8 cellular contexts compared by ENCODE assay signal in genomic region chr1:33036051-33036525, GRCh38. TPM values are rescaled to one million over a fixed set of nuclear protein-coding genes. Genes with fewer than 3 reads are reported as not detected.
DNase-seq lines count a peak whose midpoint lies in the region; ATAC-seq and TF ChIP-seq lines count a peak whose summit lies in the region.

No MANE protein-coding gene starts in this region.

- peak overlapping the region; percentile 89 for H3K27ac Mint-ChIP-seq in activated CD8-positive, alpha-beta memory T cell treated with anti-CD3 and anti-CD28 coated beads, Interleukin-2, amount 10 ng/mL, durations not matched to agents 7 days and 5 days

- H3K27ac ChIP-seq in Panc1 (ENCODE audit: low read length) (peak overlapping the region; percentile 97), mesodermal cell (ENCODE audit: low read depth, low read length, severe bottlenecking) (peak overlapping the region; percentile 53), aorta (ENCODE audit: low read depth in 1 of 2, low read length in 2 of 2) (no peak overlapping the region)

- no peak for TF ChIP-seq CTCF in Panc1 (IDR thresholded peaks at IDR 0.05)

- peaks cover 14% of the 10 kb centered on the region for H3K36me3 ChIP-seq in Panc1 (ENCODE audit: control insufficient read depth, insufficient read depth, low read length)
- H3K36me3 ChIP-seq in mesodermal cell (ENCODE audit: control insufficient read depth, insufficient read depth, low read length): peaks cover 29% of the 10 kb centered on the region
- H3K36me3 ChIP-seq in aorta (ENCODE audit: control insufficient read depth in 1 of 2, insufficient read depth in 2 of 2, low read length in 1 of 2): no peaks in the 10 kb centered on the region

- CTCF ChIA-PET in activated CD8-positive, alpha-beta memory T cell treated with anti-CD3 and anti-CD28 coated beads, Interleukin-2, amount 10 ng/mL, durations not matched to agents 7 days and 5 days (lab: Charles Lee): interaction anchor here (1.3 to 2.0 kb wide), 3 partner anchors 38 to 103 kb away, joined by 3 to 5 read pairs (median 3); no protein-coding TSS in a partner anchor
- CTCF ChIA-PET in Panc1 (lab: Charles Lee): no interaction called here

- peak; percentile 45 for DNase-seq in activated CD8-positive, alpha-beta memory T cell treated with anti-CD3 and anti-CD28 coated beads, Interleukin-2, amount 10 ng/mL, durations not matched to agents 7 days and 5 days
- DNase-seq in activated CD8-positive, alpha-beta memory T cell treated with anti-CD3 and anti-CD28 coated beads, Interleukin-2, amount 50 U/mL, for 4 hours: no peak
- DNase-seq in Panc1 (ENCODE audit: low read depth, low spot score) (no peak), dermis blood vessel endothelial cell (peak; percentile 29), aorta (no peak), DMS153 treated with DMSO at 0.1 percent for 48 hours (lab: John Stamatoyannopoulos, UW; ENCODE audit: unreplicated experiment) (no peak), NCI-H146 treated with DMSO at 0.1 percent for 48 hours (lab: John Stamatoyannopoulos, UW; ENCODE audit: unreplicated experiment) (no peak)

- H3K4me1 Mint-ChIP-seq in activated CD8-positive, alpha-beta memory T cell treated with anti-CD3 and anti-CD28 coated beads, Interleukin-2, amount 10 ng/mL, durations not matched to agents 7 days and 5 days: peaks cover 52% of the 10 kb centered on the region

- no peaks in the 10 kb centered on the region for H3K9me3 Mint-ChIP-seq in activated CD8-positive, alpha-beta memory T cell treated with anti-CD3 and anti-CD28 coated beads, Interleukin-2, amount 10 ng/mL, durations not matched to agents 7 days and 5 days (ENCODE audit: low read depth)

- no peaks in the 10 kb centered on the region for H3K27me3 Mint-ChIP-seq in activated CD8-positive, alpha-beta memory T cell treated with anti-CD3 and anti-CD28 coated beads, Interleukin-2, amount 10 ng/mL, durations not matched to agents 7 days and 5 days

- intact Hi-C loops in Panc1 (cut with micrococcal nuclease; ENCODE audit: unreplicated experiment): no loop called here
- intact Hi-C loops in aorta (cut with DNase I): loop anchor here in 1 of 2 donors (10.0 kb wide), 1 partner anchor 101 kb away; no protein-coding TSS in a partner anchor

- H3K9me3 ChIP-seq in Panc1 (ENCODE audit: control insufficient read depth, insufficient read depth, low read depth, low read length) (no peaks in the 10 kb centered on the region), mesodermal cell (ENCODE audit: control insufficient read depth, low read length) (peaks cover 3% of the 10 kb centered on the region), aorta (ENCODE audit: control insufficient read depth, low read length) (no peaks in the 10 kb centered on the region)

- ATAC-seq in activated CD8-positive, alpha-beta memory T cell treated with anti-CD3 and anti-CD28 coated beads, Interleukin-2, amount 10 ng/mL, durations not matched to agents 7 days and 5 days: peak; percentile 1
- ATAC-seq in Panc1 (peak; percentile 25), aorta (ENCODE audit: low FRiP score) (no peak)

- peak overlapping the region; percentile 93 for H3K4me3 Mint-ChIP-seq in activated CD8-positive, alpha-beta memory T cell treated with anti-CD3 and anti-CD28 coated beads, Interleukin-2, amount 10 ng/mL, durations not matched to agents 7 days and 5 days

- BruUV-seq in Panc1 (replicated peaks; lab: Mats Ljungman, UMichigan): TSS peak; percentile 90

- 13 to 14% methylated on average over 5 of the region's 5 CpGs for WGBS in mesodermal cell (ENCODE audit: insufficient coverage in 2 of 2), 2 experiments
- WGBS in aorta, 2 donors: 13% methylated on average over 5 of the region's 5 CpGs

- POLR2A ChIA-PET in Panc1 (lab: Charles Lee): no interaction called here

- H3K4me1 ChIP-seq in Panc1 (ENCODE audit: control insufficient read depth, insufficient read depth, low read length) (peaks cover 15% of the 10 kb centered on the region), mesodermal cell (ENCODE audit: control insufficient read depth, insufficient read depth, low read length, poor library complexity, severe bottlenecking) (peaks cover 6% of the 10 kb centered on the region), aorta (ENCODE audit: control insufficient read depth in 1 of 2, insufficient read depth in 2 of 2, low read length in 2 of 2) (peaks cover 2 to 6% of the 10 kb centered on the region in 2 donors)

- H3K36me3 Mint-ChIP-seq in activated CD8-positive, alpha-beta memory T cell treated with anti-CD3 and anti-CD28 coated beads, Interleukin-2, amount 10 ng/mL, durations not matched to agents 7 days and 5 days: peaks cover 30% of the 10 kb centered on the region

- no peaks in the 10 kb centered on the region for H3K27me3 ChIP-seq in Panc1 (ENCODE audit: control insufficient read depth, insufficient read depth, low read length)
- H3K27me3 ChIP-seq in aorta (ENCODE audit: control insufficient read depth in 1 of 2, insufficient read depth in 2 of 2, low read length in 1 of 2): no peaks in the 10 kb centered on the region

- in situ Hi-C loops in Panc1 (cut with HindIII; ENCODE audit: low pct_unique_long_range_greater_than_20kb, low sequenced_read_pairs): no loop called here

- H3K4me3 ChIP-seq in Panc1 (ENCODE audit: low read depth in 2 of 2, low read length in 2 of 2) (peak overlapping the region; percentile 94 to 99), mesodermal cell (ENCODE audit: extremely low read depth, insufficient read depth, low read length, poor library complexity, severe bottlenecking) (peak overlapping the region; percentile 77), aorta (ENCODE audit: low read length in 2 of 2) (peak overlapping the region; percentile 79 to 91)

RNA-seq across cellular contexts. Expression of gene AK2, which starts 0.6 kb away (rescaled TPM):
- total RNA-seq in activated CD8-positive, alpha-beta memory T cell treated with anti-CD3 and anti-CD28 coated beads, Interleukin-2, amount 10 ng/mL, durations not matched to agents 7 days and 5 days: 100 to 1,000 TPM; 218 to 279 TPM
- total RNA-seq in Panc1 (2021; ENCODE audit: unreplicated experiment): 213 TPM
- 184 TPM for polyA plus RNA-seq in Panc1 (2012; ENCODE audit: insufficient read length)
- 164 and 212 TPM in 2 replicates for total RNA-seq in dermis blood vessel endothelial cell
- polyA plus RNA-seq in mesodermal cell (2013, experiment 1 of 2): 79.2 TPM
- 68.7 TPM for polyA plus RNA-seq in mesodermal cell (2013, experiment 2 of 2)
- 10 to 100 TPM; 87.4 to 95.6 TPM for total RNA-seq in aorta
- 10 to 100 TPM; 71.8 to 77.8 TPM for polyA plus RNA-seq in aorta

RNA-seq across cellular contexts. Expression of gene AZIN2, which starts 44.9 kb away (rescaled TPM):
- total RNA-seq in activated CD8-positive, alpha-beta memory T cell treated with anti-CD3 and anti-CD28 coated beads, Interleukin-2, amount 10 ng/mL, durations not matched to agents 7 days and 5 days: 10 to 100 TPM in 1 of 2 experiments, 1 to 10 TPM in 1; 7.8 to 19.4 TPM
- total RNA-seq in Panc1 (2021; ENCODE audit: unreplicated experiment): 2.4 TPM
- polyA plus RNA-seq in Panc1 (2012; ENCODE audit: insufficient read length): 1.9 TPM
- 0.28 and 2.2 TPM in 2 replicates for total RNA-seq in dermis blood vessel endothelial cell
- 5.4 TPM for polyA plus RNA-seq in mesodermal cell (2013, experiment 1 of 2)
- polyA plus RNA-seq in mesodermal cell (2013, experiment 2 of 2): 3.1 TPM
- 10 to 100 TPM in 1 of 2 donors, 1 to 10 TPM in 1; 3.9 to 14.4 TPM for total RNA-seq in aorta
- 1 to 10 TPM; 1.5 to 2.5 TPM for polyA plus RNA-seq in aorta

Comparison
In these comparisons a context has a peak if more than half of its experiments do, and no peak if none do; other contexts are left out.
1. DNase-seq: peak in activated CD8-positive, alpha-beta memory T cell treated with anti-CD3 and anti-CD28 coated beads, Interleukin-2, amount 10 ng/mL, durations not matched to agents 7 days and 5 days (single experiment) and dermis blood vessel endothelial cell (single experiment); none in activated CD8-positive, alpha-beta memory T cell treated with anti-CD3 and anti-CD28 coated beads, Interleukin-2, amount 50 U/mL, for 4 hours (single experiment), Panc1 (single experiment), aorta (0 of 2), DMS153 treated with DMSO at 0.1 percent for 48 hours (single experiment) and NCI-H146 treated with DMSO at 0.1 percent for 48 hours (single experiment).
2. H3K27ac ChIP-seq: peak in Panc1 (single experiment) and mesodermal cell (single experiment); none in aorta (0 of 2).
3. Peak in every context shown above with its lines, with median percentiles within 50 percentile points of each other: H3K4me3 ChIP-seq.